ENCODE assay signal across 1 cellular context in genomic region chr3:52372822-52373504, GRCh38.
TF ChIP-seq lines count a peak whose summit lies in the region.

No MANE protein-coding gene starts in this region.

TF ChIP-seq in IMR-90, 13 proteins besides CTCF, POLR2A, EP300 and RAD21:
- TF ChIP-seq BHLHE40 (IDR thresholded peaks at IDR 0.05; ENCODE audit: low read depth, low read length) (no peak), USF2 (IDR thresholded peaks at IDR 0.05; ENCODE audit: low read depth, low read length) (no peak), RCOR1 (IDR thresholded peaks at IDR 0.05; ENCODE audit: insufficient replicate concordance, low read length) (no peak), NFE2L2 (IDR thresholded peaks at IDR 0.05; ENCODE audit: low read depth, low read length) (no peak), FOS (IDR thresholded peaks at IDR 0.05; ENCODE audit: low read depth, low read length) (no peak), RFX5 (IDR thresholded peaks at IDR 0.05; ENCODE audit: low read depth, low read length) (no peak), MXI1 (IDR thresholded peaks at IDR 0.05; ENCODE audit: borderline replicate concordance, low read depth, low read length) (no peak)
